In the genomic region with DNA sequence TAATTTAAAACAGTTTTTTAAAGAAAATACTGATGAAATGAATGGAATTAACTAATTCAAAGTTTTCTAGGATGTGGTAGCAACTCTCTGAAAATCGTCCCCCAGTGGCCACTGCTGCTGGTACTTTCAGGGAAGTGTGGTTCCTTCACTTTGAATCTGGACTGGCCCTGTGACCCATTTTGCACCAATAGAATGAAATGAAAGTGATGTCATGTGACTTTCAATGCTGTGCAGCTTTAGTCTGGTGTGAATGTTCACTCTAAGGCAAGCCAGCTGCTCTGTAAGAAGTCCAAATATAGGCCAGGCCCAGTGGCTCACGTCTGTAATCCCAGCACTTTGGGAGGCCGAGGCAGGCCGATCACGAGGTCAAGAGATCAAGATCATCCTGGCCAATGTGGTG, we compare ENCODE assay signal across 1 cellular context.
TF ChIP-seq lines count a peak whose summit lies in the region.

No MANE protein-coding gene starts in this region.

TF ChIP-seq in HepG2, 621 proteins besides CTCF, POLR2A, EP300 and RAD21:
- TF ChIP-seq EHMT2 (IDR thresholded peaks at IDR 0.05; ENCODE audit: borderline replicate concordance, low read depth, low read length) (no peak), NFYB (CRISPR knock-in tag; IDR thresholded peaks at IDR 0.05) (peak; percentile 33; the same call in 1 of the 2 replicates), RAD51 (IDR thresholded peaks at IDR 0.05; ENCODE audit: borderline replicate concordance) (peak; percentile 41; the same call in 1 of the 2 replicates), PHF8 (CRISPR knock-in tag; IDR thresholded peaks at IDR 0.05) (no peak), ZNF558 (CRISPR knock-in tag; IDR thresholded peaks at IDR 0.05; ENCODE audit: borderline replicate concordance) (no peak), AKNA (CRISPR knock-in tag; IDR thresholded peaks at IDR 0.05; ENCODE audit: borderline replicate concordance) (no peak), USF2 (IDR thresholded peaks at IDR 0.05; ENCODE audit: low read depth, low read length) (peak; percentile 78), USF2 (CRISPR knock-in tag; IDR thresholded peaks at IDR 0.05; ENCODE audit: borderline replicate concordance) (peak; percentile 60; the same call in 1 of the 2 replicates), NBN (conservative IDR thresholded peaks at IDR 0.05) (no peak), LRRFIP1 (CRISPR knock-in tag; conservative IDR thresholded peaks at IDR 0.05) (no peak), RORA (CRISPR knock-in tag; IDR thresholded peaks at IDR 0.05) (no peak), ZNF235 (CRISPR knock-in tag; IDR thresholded peaks at IDR 0.05; ENCODE audit: borderline replicate concordance) (no peak), NFYC (CRISPR knock-in tag; IDR thresholded peaks at IDR 0.05) (peak; percentile 55), ZNF30 (CRISPR knock-in tag; IDR thresholded peaks at IDR 0.05) (no peak), NR2F6 (IDR thresholded peaks at IDR 0.05) (no peak), NR2F6 (CRISPR knock-in tag; IDR thresholded peaks at IDR 0.05) (no peak), SAP130 (CRISPR knock-in tag; IDR thresholded peaks at IDR 0.05; ENCODE audit: low read depth) (peak; percentile 15; the same call in 1 of the 2 replicates), MED1 (CRISPR knock-in tag; IDR thresholded peaks at IDR 0.05) (no peak), SOX5 (CRISPR knock-in tag; IDR thresholded peaks at IDR 0.05; ENCODE audit: borderline replicate concordance) (no peak), ATF3 (CRISPR knock-in tag; IDR thresholded peaks at IDR 0.05) (no peak), ZNF891 (CRISPR knock-in tag; IDR thresholded peaks at IDR 0.05) (no peak)
- TF ChIP-seq, protein P1, sequence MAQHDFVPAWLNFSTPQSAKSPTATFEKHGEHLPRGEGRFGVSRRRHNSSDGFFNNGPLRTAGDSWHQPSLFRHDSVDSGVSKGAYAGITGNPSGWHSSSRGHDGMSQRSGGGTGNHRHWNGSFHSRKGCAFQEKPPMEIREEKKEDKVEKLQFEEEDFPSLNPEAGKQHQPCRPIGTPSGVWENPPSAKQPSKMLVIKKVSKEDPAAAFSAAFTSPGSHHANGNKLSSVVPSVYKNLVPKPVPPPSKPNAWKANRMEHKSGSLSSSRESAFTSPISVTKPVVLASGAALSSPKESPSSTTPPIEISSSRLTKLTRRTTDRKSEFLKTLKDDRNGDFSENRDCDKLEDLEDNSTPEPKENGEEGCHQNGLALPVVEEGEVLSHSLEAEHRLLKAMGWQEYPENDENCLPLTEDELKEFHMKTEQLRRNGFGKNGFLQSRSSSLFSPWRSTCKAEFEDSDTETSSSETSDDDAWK (CRISPR knock-in tag; IDR thresholded peaks at IDR 0.05): no peak
- TF ChIP-seq, protein P2, sequence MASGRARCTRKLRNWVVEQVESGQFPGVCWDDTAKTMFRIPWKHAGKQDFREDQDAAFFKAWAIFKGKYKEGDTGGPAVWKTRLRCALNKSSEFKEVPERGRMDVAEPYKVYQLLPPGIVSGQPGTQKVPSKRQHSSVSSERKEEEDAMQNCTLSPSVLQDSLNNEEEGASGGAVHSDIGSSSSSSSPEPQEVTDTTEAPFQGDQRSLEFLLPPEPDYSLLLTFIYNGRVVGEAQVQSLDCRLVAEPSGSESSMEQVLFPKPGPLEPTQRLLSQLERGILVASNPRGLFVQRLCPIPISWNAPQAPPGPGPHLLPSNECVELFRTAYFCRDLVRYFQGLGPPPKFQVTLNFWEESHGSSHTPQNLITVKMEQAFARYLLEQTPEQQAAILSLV (CRISPR knock-in tag; IDR thresholded peaks at IDR 0.05; ENCODE audit: borderline replicate concordance): no peak
- TF ChIP-seq, protein P3, sequence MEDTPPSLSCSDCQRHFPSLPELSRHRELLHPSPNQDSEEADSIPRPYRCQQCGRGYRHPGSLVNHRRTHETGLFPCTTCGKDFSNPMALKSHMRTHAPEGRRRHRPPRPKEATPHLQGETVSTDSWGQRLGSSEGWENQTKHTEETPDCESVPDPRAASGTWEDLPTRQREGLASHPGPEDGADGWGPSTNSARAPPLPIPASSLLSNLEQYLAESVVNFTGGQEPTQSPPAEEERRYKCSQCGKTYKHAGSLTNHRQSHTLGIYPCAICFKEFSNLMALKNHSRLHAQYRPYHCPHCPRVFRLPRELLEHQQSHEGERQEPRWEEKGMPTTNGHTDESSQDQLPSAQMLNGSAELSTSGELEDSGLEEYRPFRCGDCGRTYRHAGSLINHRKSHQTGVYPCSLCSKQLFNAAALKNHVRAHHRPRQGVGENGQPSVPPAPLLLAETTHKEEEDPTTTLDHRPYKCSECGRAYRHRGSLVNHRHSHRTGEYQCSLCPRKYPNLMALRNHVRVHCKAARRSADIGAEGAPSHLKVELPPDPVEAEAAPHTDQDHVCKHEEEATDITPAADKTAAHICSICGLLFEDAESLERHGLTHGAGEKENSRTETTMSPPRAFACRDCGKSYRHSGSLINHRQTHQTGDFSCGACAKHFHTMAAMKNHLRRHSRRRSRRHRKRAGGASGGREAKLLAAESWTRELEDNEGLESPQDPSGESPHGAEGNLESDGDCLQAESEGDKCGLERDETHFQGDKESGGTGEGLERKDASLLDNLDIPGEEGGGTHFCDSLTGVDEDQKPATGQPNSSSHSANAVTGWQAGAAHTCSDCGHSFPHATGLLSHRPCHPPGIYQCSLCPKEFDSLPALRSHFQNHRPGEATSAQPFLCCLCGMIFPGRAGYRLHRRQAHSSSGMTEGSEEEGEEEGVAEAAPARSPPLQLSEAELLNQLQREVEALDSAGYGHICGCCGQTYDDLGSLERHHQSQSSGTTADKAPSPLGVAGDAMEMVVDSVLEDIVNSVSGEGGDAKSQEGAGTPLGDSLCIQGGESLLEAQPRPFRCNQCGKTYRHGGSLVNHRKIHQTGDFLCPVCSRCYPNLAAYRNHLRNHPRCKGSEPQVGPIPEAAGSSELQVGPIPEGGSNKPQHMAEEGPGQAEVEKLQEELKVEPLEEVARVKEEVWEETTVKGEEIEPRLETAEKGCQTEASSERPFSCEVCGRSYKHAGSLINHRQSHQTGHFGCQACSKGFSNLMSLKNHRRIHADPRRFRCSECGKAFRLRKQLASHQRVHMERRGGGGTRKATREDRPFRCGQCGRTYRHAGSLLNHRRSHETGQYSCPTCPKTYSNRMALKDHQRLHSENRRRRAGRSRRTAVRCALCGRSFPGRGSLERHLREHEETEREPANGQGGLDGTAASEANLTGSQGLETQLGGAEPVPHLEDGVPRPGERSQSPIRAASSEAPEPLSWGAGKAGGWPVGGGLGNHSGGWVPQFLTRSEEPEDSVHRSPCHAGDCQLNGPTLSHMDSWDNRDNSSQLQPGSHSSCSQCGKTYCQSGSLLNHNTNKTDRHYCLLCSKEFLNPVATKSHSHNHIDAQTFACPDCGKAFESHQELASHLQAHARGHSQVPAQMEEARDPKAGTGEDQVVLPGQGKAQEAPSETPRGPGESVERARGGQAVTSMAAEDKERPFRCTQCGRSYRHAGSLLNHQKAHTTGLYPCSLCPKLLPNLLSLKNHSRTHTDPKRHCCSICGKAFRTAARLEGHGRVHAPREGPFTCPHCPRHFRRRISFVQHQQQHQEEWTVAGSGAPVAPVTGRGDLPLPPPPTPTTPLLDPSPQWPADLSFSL (CRISPR knock-in tag; IDR thresholded peaks at IDR 0.05): no peak
- TF ChIP-seq, protein P4, sequence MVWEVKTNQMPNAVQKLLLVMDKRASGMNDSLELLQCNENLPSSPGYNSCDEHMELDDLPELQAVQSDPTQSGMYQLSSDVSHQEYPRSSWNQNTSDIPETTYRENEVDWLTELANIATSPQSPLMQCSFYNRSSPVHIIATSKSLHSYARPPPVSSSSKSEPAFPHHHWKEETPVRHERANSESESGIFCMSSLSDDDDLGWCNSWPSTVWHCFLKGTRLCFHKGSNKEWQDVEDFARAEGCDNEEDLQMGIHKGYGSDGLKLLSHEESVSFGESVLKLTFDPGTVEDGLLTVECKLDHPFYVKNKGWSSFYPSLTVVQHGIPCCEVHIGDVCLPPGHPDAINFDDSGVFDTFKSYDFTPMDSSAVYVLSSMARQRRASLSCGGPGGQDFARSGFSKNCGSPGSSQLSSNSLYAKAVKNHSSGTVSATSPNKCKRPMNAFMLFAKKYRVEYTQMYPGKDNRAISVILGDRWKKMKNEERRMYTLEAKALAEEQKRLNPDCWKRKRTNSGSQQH (CRISPR knock-in tag; IDR thresholded peaks at IDR 0.05; ENCODE audit: low read depth): no peak
